Comparison of ENCODE assay signal across 22 cellular contexts in the genomic region with DNA sequence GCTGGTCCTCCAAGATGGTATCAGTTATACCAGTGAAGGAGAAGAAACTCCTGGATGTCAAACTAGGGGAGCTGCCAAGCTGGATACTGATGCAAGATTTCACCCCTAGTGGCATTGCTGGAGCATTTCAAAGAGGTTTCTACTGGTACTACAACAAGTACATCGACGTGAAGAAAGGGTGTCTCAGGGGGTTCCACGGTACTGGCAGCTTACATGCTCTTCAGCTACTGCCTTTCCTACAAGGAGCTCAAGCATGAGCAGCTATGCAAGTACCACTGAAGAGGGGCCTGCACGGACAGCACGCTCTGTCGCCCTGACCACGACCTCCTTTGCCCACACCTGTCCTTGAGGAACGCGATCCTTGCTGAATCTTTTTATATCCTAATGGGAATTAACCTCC. TPM values are rescaled to one million over a fixed set of nuclear protein-coding genes. Genes with fewer than 3 reads are reported as not detected.
"Had no signal": no experiment of that assay in that cellular context is flagged by ENCODE, and none has a peak within 500 bp of the region (broad histone marks: within the 10 kb centered on the region; RNA-seq: fewer than 3 reads in every experiment).

No MANE protein-coding gene starts in this region.

- H3K4me3 Mint-ChIP-seq: activated CD8-positive, alpha-beta memory T cell treated with anti-CD3 and anti-CD28 coated beads, Interleukin-2, amount 10 ng/mL, durations not matched to agents 7 days and 5 days; activated T-cell treated with anti-CD3 and anti-CD28 coated beads, Interleukin-2, amount 50 U/mL, for 24 hours; mesothelial cell of epicardium; T-helper 2 cell treated with Interferon-gamma antibody and Interleukin-4, amounts not matched to agents 5 μg/mL and 100 μg/mL, for 36 hours had no signal

- H3K4me3 ChIP-seq: esophagus squamous epithelium, stomach, thoracic aorta, uterus had no signal

- H3K27ac ChIP-seq: brain microvascular endothelial cell, stomach, thoracic aorta, uterus had no signal

- H3K27me3 ChIP-seq: brain microvascular endothelial cell, esophagus squamous epithelium, stomach, uterus had no signal

- H3K4me1 ChIP-seq: stomach, uterus had no signal

- H3K27ac Mint-ChIP-seq: activated CD8-positive, alpha-beta memory T cell treated with anti-CD3 and anti-CD28 coated beads, Interleukin-2, amount 10 ng/mL, durations not matched to agents 7 days and 5 days; activated naive CD4-positive, alpha-beta T cell treated with anti-CD3 and anti-CD28 coated beads, Interleukin-2, amount 50 U/mL, for 72 hours; activated T-cell treated with anti-CD3 and anti-CD28 coated beads, Interleukin-2, amount 50 U/mL, for 24 hours; mesothelial cell of epicardium; T-helper 2 cell treated with Interferon-gamma antibody and Interleukin-4, amounts not matched to agents 5 μg/mL and 100 μg/mL, for 36 hours had no signal

- H3K36me3 ChIP-seq: brain microvascular endothelial cell, esophagus squamous epithelium, stomach, thoracic aorta, uterus had no signal

- H3K9me3 ChIP-seq: esophagus squamous epithelium, stomach, thoracic aorta, uterus had no signal

- H3K27me3 Mint-ChIP-seq: activated CD8-positive, alpha-beta memory T cell treated with anti-CD3 and anti-CD28 coated beads, Interleukin-2, amount 10 ng/mL, durations not matched to agents 7 days and 5 days; activated T-cell treated with anti-CD3 and anti-CD28 coated beads, Interleukin-2, amount 50 U/mL, for 24 hours had no signal

- H3K9me3 Mint-ChIP-seq: activated naive CD4-positive, alpha-beta T cell treated with anti-CD3 and anti-CD28 coated beads, Interleukin-2, amount 50 U/mL, for 72 hours; activated T-cell treated with anti-CD3 and anti-CD28 coated beads, Interleukin-2, amount 50 U/mL, for 24 hours; T-helper 2 cell treated with Interferon-gamma antibody and Interleukin-4, amounts not matched to agents 5 μg/mL and 100 μg/mL, for 36 hours had no signal

- DNase-seq: activated CD4-positive, alpha-beta T cell treated with anti-CD3 and anti-CD28 coated beads, Interleukin-2, amount 50 U/mL, for 48 hours; activated CD4-positive, CD25-positive, alpha-beta regulatory T cell treated with anti-CD3 and anti-CD28 coated beads, Interleukin-2, amount 50 U/mL, for 72 hours; activated CD8-positive, alpha-beta memory T cell treated with anti-CD3 and anti-CD28 coated beads, Interleukin-2, amount 10 ng/mL, durations not matched to agents 7 days and 5 days; activated effector memory CD4-positive, alpha-beta T cell treated with Interleukin-2 at 50 U/mL for 16 hours; activated T-cell treated with anti-CD3 and anti-CD28 coated beads, Interleukin-2, amount 50 U/mL, for 24 hours; amygdala; brain microvascular endothelial cell; dermis blood vessel endothelial cell; esophagus squamous epithelium; head of caudate nucleus; kidney; left ventricle myocardium superior; stimulated activated CD4-positive, alpha-beta T cell treated with anti-CD3 and anti-CD28 coated beads, Interleukin-4, amount 100 ng/mL, for 4 hours; stomach; uterus had no signal

- H3K36me3 Mint-ChIP-seq: activated CD8-positive, alpha-beta memory T cell treated with anti-CD3 and anti-CD28 coated beads, Interleukin-2, amount 10 ng/mL, durations not matched to agents 7 days and 5 days; activated naive CD4-positive, alpha-beta T cell treated with anti-CD3 and anti-CD28 coated beads, Interleukin-2, amount 50 U/mL, for 72 hours; mesothelial cell of epicardium had no signal

RNA-seq across cellular contexts. Expression of gene ACTL7B, which starts 19.5 kb away (rescaled TPM):
- total RNA-seq: activated CD8-positive, alpha-beta memory T cell treated with anti-CD3 and anti-CD28 coated beads, Interleukin-2, amount 10 ng/mL, durations not matched to agents 7 days and 5 days; cerebellum; dermis blood vessel endothelial cell; esophagus squamous epithelium; kidney; left ventricle myocardium superior; mesothelial cell of epicardium; myocyte; skeletal muscle tissue; stomach; thoracic aorta; uterus had no signal
- polyA plus RNA-seq: stomach had no signal

RNA-seq across cellular contexts. Expression of gene ACTL7A, which starts 25.7 kb away (rescaled TPM):
- total RNA-seq: activated CD8-positive, alpha-beta memory T cell treated with anti-CD3 and anti-CD28 coated beads, Interleukin-2, amount 10 ng/mL, durations not matched to agents 7 days and 5 days; activated naive CD4-positive, alpha-beta T cell treated with anti-CD3 and anti-CD28 coated beads, Interleukin-2, amount 50 U/mL, for 72 hours; cerebellum; dermis blood vessel endothelial cell; esophagus squamous epithelium; kidney; left ventricle myocardium superior; mesothelial cell of epicardium; myocyte; skeletal muscle tissue; stomach; thoracic aorta; uterus had no signal
- polyA plus RNA-seq: stomach had no signal
